ENCODE assay signal across 8 cellular contexts in the genomic region with DNA sequence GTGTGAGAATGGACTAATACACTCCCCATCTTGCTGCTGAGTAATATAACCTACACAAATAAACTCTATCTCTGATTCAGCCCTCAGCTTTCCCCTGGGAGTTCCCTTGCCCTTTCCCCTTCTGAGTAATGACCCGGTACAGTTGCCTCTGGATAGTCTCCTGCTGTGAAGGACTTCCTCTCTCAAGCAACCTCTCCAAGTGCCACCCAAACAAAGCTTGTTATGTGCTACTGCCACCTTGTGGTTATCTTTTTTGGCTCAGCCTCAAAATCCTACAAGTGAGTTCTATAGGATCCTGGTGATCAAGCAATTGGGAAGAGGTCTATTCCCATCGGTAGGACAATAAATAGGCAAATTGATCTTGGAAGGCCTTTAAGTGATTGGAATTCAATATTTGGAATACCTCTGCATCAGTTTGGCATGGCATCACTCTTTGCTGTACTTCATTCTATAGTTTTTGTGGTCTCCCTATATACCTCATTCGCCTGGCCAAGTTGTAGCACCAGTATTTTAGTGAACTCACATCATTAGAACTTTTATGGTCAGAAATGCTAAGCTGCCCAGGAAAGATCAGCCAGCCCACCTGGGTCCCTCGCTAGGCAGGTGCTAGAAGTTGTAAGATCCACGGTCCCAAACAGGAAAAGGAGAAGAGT. TPM values are rescaled to one million over a fixed set of nuclear protein-coding genes. Genes with fewer than 3 reads are reported as not detected.
DNase-seq lines count a peak whose midpoint lies in the region; ATAC-seq and TF ChIP-seq lines count a peak whose summit lies in the region.

No MANE protein-coding gene starts in this region.

- CTCF ChIA-PET in activated naive CD4-positive, alpha-beta T cell treated with anti-CD3 and anti-CD28 coated beads for 36 hours (lab: Charles Lee): interaction anchor here (1.4 to 1.7 kb wide), 5 partner anchors 8 to 489 kb away, joined by 3 to 6 read pairs (median 5); no protein-coding TSS in a partner anchor

- no peaks in the 10 kb centered on the region for H3F3A ChIP-seq in OCI-LY1 (ENCODE audit: insufficient read depth, low read length)

- ATAC-seq in GM21619 (IDR thresholded peaks at IDR 0.05; ENCODE audit: unreplicated experiment): peak; percentile 82
- no peak for ATAC-seq in HG03521 (IDR thresholded peaks at IDR 0.05; ENCODE audit: unreplicated experiment)

- H3K27me3 ChIP-seq in OCI-LY1 (ENCODE audit: insufficient read depth, low read length): no peaks in the 10 kb centered on the region

- no peak overlapping the region for H3K27ac ChIP-seq in OCI-LY1 (ENCODE audit: low read depth, low read length, poor library complexity, severe bottlenecking)

- no peak overlapping the region for H3K9ac ChIP-seq in OCI-LY1 (ENCODE audit: low read length)

- no peaks in the 10 kb centered on the region for H3K9me3 Mint-ChIP-seq in activated naive CD4-positive, alpha-beta T cell treated with anti-CD3 and anti-CD28 coated beads for 36 hours

- no peaks in the 10 kb centered on the region for H3K36me3 ChIP-seq in OCI-LY1 (ENCODE audit: insufficient read depth, low read length)

- no peaks in the 10 kb centered on the region for H3K79me2 ChIP-seq in OCI-LY1 (ENCODE audit: insufficient read depth, low read length)

- in situ Hi-C loops in G401 (cut with HindIII; ENCODE audit: low sequenced_read_pairs): no loop called here

- no peaks in the 10 kb centered on the region for H3K9me2 ChIP-seq in OCI-LY1 (ENCODE audit: low read depth, low read length)

- no peaks in the 10 kb centered on the region for H3K9me3 ChIP-seq in OCI-LY1 (ENCODE audit: low read length)

- no peak overlapping the region for H3K4me2 ChIP-seq in OCI-LY1 (ENCODE audit: low read length)

- H3K4me1 ChIP-seq in OCI-LY1 (ENCODE audit: insufficient read depth, low read length, severe bottlenecking): no peaks in the 10 kb centered on the region

- no peaks in the 10 kb centered on the region for H3K27me3 Mint-ChIP-seq in activated naive CD4-positive, alpha-beta T cell treated with anti-CD3 and anti-CD28 coated beads for 36 hours (ENCODE audit: low read depth)

- H3K36me3 Mint-ChIP-seq in activated naive CD4-positive, alpha-beta T cell treated with anti-CD3 and anti-CD28 coated beads for 36 hours (ENCODE audit: low read depth): no peaks in the 10 kb centered on the region

- H3K4me3 ChIP-seq in Jurkat, Clone E6-1 (ENCODE audit: low read length): no peak overlapping the region
- no peak overlapping the region for H3K4me3 ChIP-seq in OCI-LY1 (ENCODE audit: low read depth, low read length, poor library complexity, severe bottlenecking)

- peak; percentile 69 for DNase-seq in G401 (ENCODE audit: low spot score)
- DNase-seq in Jurkat, Clone E6-1 (ENCODE audit: low read depth, low spot score): peak; percentile 52
- peak; percentile 53 for DNase-seq in activated naive CD4-positive, alpha-beta T cell treated with anti-CD3 and anti-CD28 coated beads for 36 hours
- DNase-seq in glomerular visceral epithelial cell (ENCODE audit: extremely low spot score): peak; percentile 78
- DNase-seq in pons (ENCODE audit: low spot score): peak; percentile 76

- peak; percentile 64 for TF ChIP-seq CTCF in OCI-LY1 (IDR thresholded peaks at IDR 0.05; ENCODE audit: low read length)

- H3K27ac Mint-ChIP-seq in activated naive CD4-positive, alpha-beta T cell treated with anti-CD3 and anti-CD28 coated beads for 36 hours: no peak overlapping the region

- H3K4me3 Mint-ChIP-seq in activated naive CD4-positive, alpha-beta T cell treated with anti-CD3 and anti-CD28 coated beads for 36 hours: no peak overlapping the region

- no peak overlapping the region for H2AFZ ChIP-seq in OCI-LY1 (ENCODE audit: low read length)

- peaks cover 4% of the 10 kb centered on the region for H3K4me1 Mint-ChIP-seq in activated naive CD4-positive, alpha-beta T cell treated with anti-CD3 and anti-CD28 coated beads for 36 hours (ENCODE audit: low read depth)

- no peaks in the 10 kb centered on the region for H4K20me1 ChIP-seq in OCI-LY1 (ENCODE audit: insufficient read depth, low read length)

- intact Hi-C loops in activated naive CD4-positive, alpha-beta T cell treated with anti-CD3 and anti-CD28 coated beads for 36 hours (cut with micrococcal nuclease): loop anchor here (1.0 to 2.0 kb wide), 5 partner anchors 39 to 489 kb away; no protein-coding TSS in a partner anchor

RNA-seq across cellular contexts. Expression of a gene that starts 40.1 kb away (rescaled TPM):
- total RNA-seq in G401 (2014; rRNA removed; shearing (Covaris generic)): not detected in 2 replicates
- not detected for polyA plus RNA-seq in Jurkat, Clone E6-1 (2012; ENCODE audit: insufficient read depth, insufficient read length)
- not detected for total RNA-seq in activated naive CD4-positive, alpha-beta T cell treated with anti-CD3 and anti-CD28 coated beads for 36 hours
